22 cellular contexts compared by ENCODE assay signal in the genomic region with DNA sequence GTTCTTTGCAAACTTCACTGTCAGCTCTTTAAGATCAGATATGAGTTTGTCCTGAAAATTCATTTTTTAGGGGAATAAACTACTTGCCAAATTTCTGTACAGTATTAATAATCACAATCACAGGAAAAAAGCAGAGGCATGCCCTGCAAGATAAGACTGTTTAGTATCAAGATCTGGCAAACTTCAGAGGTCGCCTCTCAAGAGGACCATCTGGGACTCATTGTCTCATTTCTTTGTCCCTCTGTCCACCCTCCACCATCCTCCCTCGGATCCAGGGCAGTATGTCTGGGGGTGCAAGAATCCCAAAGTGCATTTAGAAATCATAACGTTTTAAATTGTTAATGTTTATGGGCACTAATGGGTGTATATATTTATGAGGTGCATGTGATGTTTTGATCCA.
"Had no signal": no experiment of that assay in that cellular context is flagged by ENCODE, and none has a peak within 500 bp of the region (broad histone marks: within the 10 kb centered on the region; RNA-seq: fewer than 3 reads in every experiment).

No MANE protein-coding gene starts in this region.

- DNase-seq: Kasumi-1, MM.1S, NCI-H1105 treated with DMSO at 0.1 percent for 48 hours, NCI-H1417 treated with DMSO at 0.1 percent for 48 hours, NCI-H146, NCI-H1694 treated with DMSO at 0.1 percent for 48 hours, NCI-H1930, NCI-H2081, NCI-H2171, NCI-H226, NCI-H446, NCI-H510A, NCI-H524 treated with DMSO at 0.1 percent for 48 hours, NCI-H69, NCI-H774, PC-3, SHP77 had no signal

- ATAC-seq: K562, Panc1, PC-3 had no signal

- H3K4me3 ChIP-seq: K562 had no signal

- H3K27ac ChIP-seq: HL-60, KMS-11, RWPE1 had no signal
